10 cellular contexts compared by ENCODE assay signal in the genomic region with DNA sequence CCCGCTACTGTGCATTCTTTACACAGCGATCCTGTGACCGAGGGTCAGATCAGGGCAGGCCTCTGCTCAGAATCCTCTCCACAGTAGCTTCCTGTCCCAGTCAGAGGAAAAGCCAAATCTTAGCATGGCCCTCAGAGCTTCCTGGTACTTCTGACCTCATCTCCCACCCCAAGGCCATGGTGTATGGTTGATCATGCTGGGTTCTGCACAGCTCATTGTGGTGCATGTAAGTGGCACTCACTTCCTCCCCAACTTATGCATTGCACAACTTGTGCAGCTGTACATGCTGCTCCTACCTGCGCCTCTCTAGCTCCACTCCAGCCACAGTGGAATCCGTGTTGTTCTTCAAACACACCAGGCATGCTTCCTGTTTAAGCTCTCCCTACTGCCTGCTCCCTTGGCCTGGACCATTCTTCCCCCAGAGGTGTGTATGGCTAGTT. TPM values are rescaled to one million over a fixed set of nuclear protein-coding genes. Genes with fewer than 3 reads are reported as not detected.
DNase-seq lines count a peak whose midpoint lies in the region; ATAC-seq, FAIRE-seq and TF ChIP-seq lines count a peak whose summit lies in the region.
"Had no signal": no experiment of that assay in that cellular context is flagged by ENCODE, and none has a peak within 500 bp of the region (broad histone marks: within the 10 kb centered on the region; RNA-seq: fewer than 3 reads in every experiment).

No MANE protein-coding gene starts in this region.

- ATAC-seq in HG02763 (IDR thresholded peaks at IDR 0.05; ENCODE audit: unreplicated experiment) = no peak

- H3K4me3 ChIP-seq in bronchial epithelial cell (ENCODE audit: low read depth, low read length) = no peak overlapping the region
- H3K4me3 ChIP-seq in neutrophil (ENCODE audit: low read depth in 1 of 2, low read length in 1 of 2) = no peak overlapping the region
- no peak overlapping the region for H3K4me3 ChIP-seq in HAP-1
- H3K4me3 ChIP-seq in SJCRH30 = no peak overlapping the region

- peak; percentile 18 for FAIRE-seq in bronchial epithelial cell (lab: Jason Lieb, UNC)

- DNase-seq in NK-92 treated with Interleukin-12 subunit alpha and Interleukin-12 subunit beta, amount 100 ng/mL, for 24 hours (lab: John Stamatoyannopoulos, UW) = peak; percentile 65
- DNase-seq in NK-92 (lab: John Stamatoyannopoulos, UW; ENCODE audit: unreplicated experiment) = no peak
- peak; percentile 53 for DNase-seq in NCI-H69 (lab: John Stamatoyannopoulos, UW)
- peak; percentile 69 for DNase-seq in bronchial epithelial cell (ENCODE audit: low read depth)
- no peak for DNase-seq in HAP-1 (ENCODE audit: low spot score in 2 of 2)
- DNase-seq in SJCRH30 = no peak
- DNase-seq: effector CD8-positive, alpha-beta T cell; SHP77 treated with DMSO at 0.1 percent for 48 hours had no signal

- peaks cover 13 to 26% of the 10 kb centered on the region in 2 experiments for H3K4me1 ChIP-seq in neutrophil (ENCODE audit: control insufficient read depth in 1 of 2, insufficient read depth in 1 of 2, low read depth in 1 of 2, low read length in 1 of 2)
- no peaks in the 10 kb centered on the region for H3K4me1 ChIP-seq in HAP-1
- H3K4me1 ChIP-seq in SJCRH30 = no peaks in the 10 kb centered on the region

- TF ChIP-seq CTCF in bronchial epithelial cell (IDR thresholded peaks at IDR 0.05; ENCODE audit: insufficient read depth, low read length, severe bottlenecking) (no peak), neutrophil (IDR thresholded peaks at IDR 0.05) (no peak)

- H3K27ac ChIP-seq in neutrophil = peak overlapping the region; percentile 57
- H3K27ac ChIP-seq in SJCRH30 = no peak overlapping the region

- in situ Hi-C loops in HAP-1 (cut with MboI; ENCODE audit: low sequenced_read_pairs) = no loop called here

- H3K27me3 ChIP-seq in bronchial epithelial cell (ENCODE audit: control insufficient read depth, insufficient read depth, low read length) (no peaks in the 10 kb centered on the region), neutrophil (no peaks in the 10 kb centered on the region), HAP-1 (ENCODE audit: low read depth) (no peaks in the 10 kb centered on the region), SJCRH30 (no peaks in the 10 kb centered on the region)

- H3K9me3 ChIP-seq in neutrophil (no peaks in the 10 kb centered on the region), HAP-1 (no peaks in the 10 kb centered on the region), SJCRH30 (replicated peaks) (no peaks in the 10 kb centered on the region)

- H3K36me3 ChIP-seq in bronchial epithelial cell (ENCODE audit: control insufficient read depth, insufficient read depth, low read length) (no peaks in the 10 kb centered on the region), neutrophil (no peaks in the 10 kb centered on the region), HAP-1 (replicated peaks) (no peaks in the 10 kb centered on the region), SJCRH30 (no peaks in the 10 kb centered on the region)

RNA-seq across cellular contexts. Expression of gene BMAL1, which starts 20.3 kb away (rescaled TPM):
- 36.6 and 39.9 TPM in 2 replicates for total RNA-seq in bronchial epithelial cell
- 10.0 and 15.3 TPM in 2 replicates for total RNA-seq in SJCRH30 (2014; rRNA removed; shearing (Covaris generic))

Comparison
In these comparisons a context has a peak if more than half of its experiments do, and no peak if none do; other contexts are left out.
1. DNase-seq: peak in NK-92 treated with Interleukin-12 subunit alpha and Interleukin-12 subunit beta, amount 100 ng/mL, for 24 hours (single experiment), NCI-H69 (single experiment) and bronchial epithelial cell (single experiment); none in NK-92 (single experiment), HAP-1 (0 of 2) and SJCRH30 (0 of 2).